Comparison of ENCODE assay signal across 8 cellular contexts in the genomic region with DNA sequence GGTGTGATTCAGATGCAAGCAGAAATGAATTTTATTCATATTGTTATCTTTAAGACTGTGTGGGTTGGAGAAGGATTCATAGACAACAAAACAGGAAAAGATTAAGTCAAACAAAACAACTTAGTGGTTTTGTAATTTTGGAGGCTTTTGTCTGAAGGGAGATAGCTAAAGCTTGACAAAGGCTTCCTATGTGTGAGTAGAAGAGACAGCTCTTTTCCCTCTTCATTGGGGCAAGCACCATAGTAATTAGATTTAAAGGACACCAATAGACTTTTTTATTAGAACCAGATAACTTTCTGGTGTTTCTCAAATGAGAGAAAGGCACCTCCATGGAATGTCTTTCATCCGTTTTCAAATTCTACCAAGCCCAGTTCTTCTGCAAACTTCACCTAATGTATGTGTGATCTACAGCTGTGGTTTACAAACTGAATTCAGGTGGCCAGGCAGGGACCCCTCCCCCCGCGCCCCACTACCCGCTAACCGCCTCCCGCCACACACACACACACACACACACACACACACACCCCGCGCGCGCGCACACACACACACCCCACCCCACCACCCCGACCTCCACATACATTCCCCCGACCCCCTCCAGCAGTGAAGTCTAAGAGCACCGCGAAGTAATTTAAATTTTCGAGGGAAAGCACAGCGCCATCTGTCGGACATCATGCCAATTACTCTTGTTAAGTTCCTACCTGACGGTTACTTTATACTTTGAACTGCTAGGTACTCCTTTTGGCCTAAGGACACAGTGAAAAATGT. TPM values are rescaled to one million over a fixed set of nuclear protein-coding genes. Genes with fewer than 3 reads are reported as not detected.
DNase-seq lines count a peak whose midpoint lies in the region; ATAC-seq, FAIRE-seq and TF ChIP-seq lines count a peak whose summit lies in the region.

No MANE protein-coding gene starts in this region.

- peak overlapping the region; percentile 52 for H3K27ac ChIP-seq in foreskin keratinocyte
- peak overlapping the region in 1 of 4 donors; percentile 15 for H3K27ac ChIP-seq in pancreas
- H3K27ac ChIP-seq in upper lobe of left lung = peak overlapping the region in 3 of 4 donors; percentile 24 to 52 (median 42)

- TF ChIP-seq POLR2A in upper lobe of left lung (IDR thresholded peaks at IDR 0.05) = no peak

- peak; percentile 72 for ATAC-seq in GM18498 (IDR thresholded peaks at IDR 0.05; ENCODE audit: unreplicated experiment)
- peak; percentile 68 for ATAC-seq in HG02938 (IDR thresholded peaks at IDR 0.05; ENCODE audit: unreplicated experiment)
- ATAC-seq in foreskin keratinocyte = peak; percentile 70
- peak; percentile 86 to 97 (median 92) for ATAC-seq in pancreas
- peak; percentile 85 for ATAC-seq in upper lobe of left lung (ENCODE audit: low FRiP score in 2 of 2)

- peaks cover 26% of the 10 kb centered on the region for H3K4me1 ChIP-seq in foreskin keratinocyte
- H3K4me1 ChIP-seq in pancreas = peaks cover 0 to 10% (median 10%) of the 10 kb centered on the region in 3 donors
- H3K4me1 ChIP-seq in upper lobe of left lung = peaks cover 5 to 14% (median 9%) of the 10 kb centered on the region in 4 donors

- H3K27me3 ChIP-seq in foreskin keratinocyte (no peaks in the 10 kb centered on the region), pancreas (no peaks in the 10 kb centered on the region), upper lobe of left lung (no peaks in the 10 kb centered on the region)

- intact Hi-C loops in pancreas (cut with DNase I) = no loop called here

- TF ChIP-seq EP300 in upper lobe of left lung (IDR thresholded peaks at IDR 0.05) = no peak

- DNase-seq in OCI-M2 (lab: John Stamatoyannopoulos, UW; ENCODE audit: unreplicated experiment) (peak; percentile 62), foreskin keratinocyte (peak in 1 of 2 donors; percentile 69), pancreas (peak; percentile 43 to 76 (median 60)), upper lobe of left lung (peak; percentile 59 to 80), cerebellar nuclear complex (lab: John Stamatoyannopoulos, UW) (no peak)
- DNase-seq in activated T-helper 1 cell treated with anti-CD3 and anti-CD28 coated beads, Interleukin-2, amount 50 U/mL, for 16 hours (ENCODE audit: low read depth in 1 of 2, low spot score in 1 of 2) = peak; percentile 34 to 36

- no peaks in the 10 kb centered on the region for H3K9me3 ChIP-seq in pancreas
- no peaks in the 10 kb centered on the region for H3K9me3 ChIP-seq in upper lobe of left lung

- TF ChIP-seq CTCF in foreskin keratinocyte (conservative IDR thresholded peaks at IDR 0.05) = peak; percentile 63
- TF ChIP-seq CTCF in pancreas (IDR thresholded peaks at IDR 0.05) = peak; percentile 15 to 42 (median 36)
- TF ChIP-seq CTCF in upper lobe of left lung (IDR thresholded peaks at IDR 0.05) = peak; percentile 42 to 65 (median 56)

- no peak for FAIRE-seq in pancreas (lab: Jason Lieb, UNC)

- WGBS in pancreas, 2 donors = 1 to 2% methylated on average over 19 of the region's 19 CpGs
- WGBS in upper lobe of left lung, 2 donors = 13 to 22% methylated on average over 17 to 19 of the region's 19 CpGs

- H3K36me3 ChIP-seq in pancreas = no peaks in the 10 kb centered on the region
- H3K36me3 ChIP-seq in upper lobe of left lung = no peaks in the 10 kb centered on the region

- peak overlapping the region in 1 of 4 donors; percentile 20 for H3K4me3 ChIP-seq in pancreas
- peak overlapping the region in 3 of 4 donors; percentile 11 to 40 (median 39) for H3K4me3 ChIP-seq in upper lobe of left lung

RNA-seq across cellular contexts. Expression of a gene that starts 31.7 kb away (rescaled TPM):
- total RNA-seq in foreskin keratinocyte = 7.3 and 8.1 TPM in 2 replicates
- 6.9 and 9.2 TPM in 2 replicates for polyA plus RNA-seq in foreskin keratinocyte
- total RNA-seq in pancreas = 1 to 10 TPM in 1 of 6 donors, under 1 TPM in 5; 0.20 to 1.6 (median 0.50) TPM
- polyA plus RNA-seq in pancreas = 1 to 10 TPM; 1.9 to 2.4 TPM
- 10 to 100 TPM in 3 of 6 donors, 1 to 10 TPM in 2, not detected in 1; 2.6 to 13.6 (median 10.9) TPM for total RNA-seq in upper lobe of left lung

Comparison
In these comparisons a context has a peak if more than half of its experiments do, and no peak if none do; other contexts are left out.
1. DNase-seq: peak in OCI-M2 (single experiment), activated T-helper 1 cell treated with anti-CD3 and anti-CD28 coated beads, Interleukin-2, amount 50 U/mL, for 16 hours (2 of 2), pancreas (6 of 6) and upper lobe of left lung (2 of 2); none in cerebellar nuclear complex (0 of 2).
2. Peak in every context shown above with its lines, with median percentiles within 50 percentile points of each other: ATAC-seq and CTCF ChIP-seq.